In the genomic region with DNA sequence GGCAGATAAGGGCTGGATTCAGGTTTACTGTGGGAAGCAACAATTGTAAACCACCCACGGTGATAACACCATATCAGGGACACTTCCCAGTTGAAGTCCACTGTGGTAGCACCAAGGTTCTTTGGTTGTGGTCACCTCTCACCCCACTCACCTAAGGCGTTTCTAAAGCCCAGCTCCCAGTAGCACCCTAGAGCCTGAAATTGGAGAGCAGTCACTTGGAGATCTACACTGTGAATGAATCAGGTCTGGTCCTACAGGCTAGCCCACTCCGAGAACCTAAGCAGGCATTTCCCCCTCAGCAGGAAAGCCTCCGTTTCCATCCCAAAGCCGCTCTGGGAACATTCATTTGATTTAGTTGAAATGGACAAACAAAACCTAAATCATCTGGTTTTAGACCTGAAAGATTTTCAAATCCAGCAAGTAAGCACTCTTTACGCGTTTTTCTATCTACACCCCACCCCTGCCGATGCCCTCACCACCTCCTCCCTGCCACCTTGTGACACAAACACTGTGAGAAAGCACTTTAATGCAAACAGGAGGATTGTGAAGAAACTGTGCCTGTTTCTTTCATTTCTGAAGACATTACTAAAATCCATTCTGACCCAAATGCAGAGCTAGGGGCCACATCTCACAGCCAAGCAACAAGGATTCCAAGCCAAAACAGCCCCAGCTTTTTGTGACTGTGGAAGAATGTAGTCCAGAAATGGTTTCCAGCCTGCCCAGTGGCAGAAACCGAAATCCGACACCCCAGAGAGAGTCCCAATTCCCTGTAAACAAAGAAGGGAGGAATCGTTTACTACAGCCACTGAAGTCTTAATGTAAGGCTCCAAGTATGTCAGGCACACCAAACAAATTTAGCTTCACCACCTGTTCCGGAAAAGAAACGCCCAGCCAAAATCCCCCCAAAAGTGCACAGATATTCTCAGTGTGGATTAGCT, we compare ENCODE assay signal across 17 cellular contexts.
DNase-seq lines count a peak whose midpoint lies in the region; ATAC-seq and TF ChIP-seq lines count a peak whose summit lies in the region.
"Had no signal": no experiment of that assay in that cellular context is flagged by ENCODE, and none has a peak within 500 bp of the region (broad histone marks: within the 10 kb centered on the region; RNA-seq: fewer than 3 reads in every experiment).

No MANE protein-coding gene starts in this region.

- no peaks in the 10 kb centered on the region for H3K27me3 ChIP-seq in skeletal muscle tissue (ENCODE audit: control insufficient read depth in 3 of 3, insufficient read depth in 3 of 3, low read length in 3 of 3)

- ATAC-seq in activated CD4-positive, CD25-positive, alpha-beta regulatory T cell treated with anti-CD3 and anti-CD28 coated beads, Interleukin-2, amount 50 U/mL, for 24 hours = no peak
- ATAC-seq: GM12878 had no signal

- DNase-seq in DMS 273 (lab: John Stamatoyannopoulos, UW; ENCODE audit: unreplicated experiment) = peak; percentile 58
- DNase-seq in DMS 273 treated with DMSO at 0.1 percent for 48 hours (lab: John Stamatoyannopoulos, UW) = no peak
- no peak for DNase-seq in DMS79 treated with DMSO at 0.1 percent for 48 hours (lab: John Stamatoyannopoulos, UW)
- DNase-seq in COLO668 (lab: John Stamatoyannopoulos, UW; ENCODE audit: unreplicated experiment) = no peak
- DNase-seq: activated CD8-positive, alpha-beta memory T cell treated with anti-CD3 and anti-CD28 coated beads for 24 hours; activated naive CD8-positive, alpha-beta T cell treated with anti-CD3 and anti-CD28 coated beads, Interleukin-2, amount 10 ng/mL, durations not matched to agents 7 days and 5 days; GF-D8; left ventricle myocardium inferior; NCI-H345; Right ventricle myocardium superior had no signal

- H3K9me3 ChIP-seq in mesodermal cell (ENCODE audit: control insufficient read depth, low read length) (no peaks in the 10 kb centered on the region), skeletal muscle tissue (ENCODE audit: control insufficient read depth in 3 of 3, low read length in 3 of 3) (no peaks in the 10 kb centered on the region)
- H3K9me3 ChIP-seq: left ventricle myocardium inferior had no signal

- TF ChIP-seq CTCF in WI38 (IDR thresholded peaks at IDR 0.05; ENCODE audit: low read depth, low read length) = no peak

- no peaks in the 10 kb centered on the region for H3K36me3 ChIP-seq in mesodermal cell (ENCODE audit: control insufficient read depth, insufficient read depth, low read length)
- no peaks in the 10 kb centered on the region for H3K36me3 ChIP-seq in skeletal muscle tissue (ENCODE audit: control insufficient read depth in 3 of 3, insufficient read depth in 3 of 3, low read length in 3 of 3)
- H3K36me3 ChIP-seq: left ventricle myocardium inferior had no signal

- peaks cover 7% of the 10 kb centered on the region for H3K4me1 ChIP-seq in mesodermal cell (ENCODE audit: control insufficient read depth, insufficient read depth, low read length, poor library complexity, severe bottlenecking)
- H3K4me1 ChIP-seq in skeletal muscle tissue (ENCODE audit: control insufficient read depth in 3 of 3, insufficient read depth in 3 of 3, low read length in 3 of 3) = peaks cover 5 to 19% (median 15%) of the 10 kb centered on the region in 3 donors
- H3K4me1 ChIP-seq: left ventricle myocardium inferior had no signal

- H3K9ac ChIP-seq in skeletal muscle tissue (ENCODE audit: low read depth in 1 of 3, low read length in 3 of 3) = peak overlapping the region; percentile 54 to 63 (median 63)

- H3K27ac ChIP-seq in mesodermal cell (ENCODE audit: low read depth, low read length, severe bottlenecking) (peak overlapping the region; percentile 58), skeletal muscle tissue (ENCODE audit: low read depth, low read length) (peak overlapping the region; percentile 73)
- H3K27ac ChIP-seq: 22Rv1, epithelial cell of prostate, left ventricle myocardium inferior had no signal

- 86 to 93% methylated on average over 5 to 6 of the region's 13 CpGs for WGBS in mesodermal cell (ENCODE audit: insufficient coverage in 2 of 2), 2 experiments

- H3K4me3 ChIP-seq in WI38 (ENCODE audit: low read depth, low read length) (peak overlapping the region; percentile 17; the same call in 1 of the 2 replicates), mesodermal cell (ENCODE audit: extremely low read depth, insufficient read depth, low read length, poor library complexity, severe bottlenecking) (no peak overlapping the region), skeletal muscle tissue (ENCODE audit: low read length in 3 of 3) (peak overlapping the region; percentile 3 to 60 (median 49))
- H3K4me3 ChIP-seq: GM12878, left ventricle myocardium inferior had no signal
